ENCODE assay signal across 8 cellular contexts in the genomic region with DNA sequence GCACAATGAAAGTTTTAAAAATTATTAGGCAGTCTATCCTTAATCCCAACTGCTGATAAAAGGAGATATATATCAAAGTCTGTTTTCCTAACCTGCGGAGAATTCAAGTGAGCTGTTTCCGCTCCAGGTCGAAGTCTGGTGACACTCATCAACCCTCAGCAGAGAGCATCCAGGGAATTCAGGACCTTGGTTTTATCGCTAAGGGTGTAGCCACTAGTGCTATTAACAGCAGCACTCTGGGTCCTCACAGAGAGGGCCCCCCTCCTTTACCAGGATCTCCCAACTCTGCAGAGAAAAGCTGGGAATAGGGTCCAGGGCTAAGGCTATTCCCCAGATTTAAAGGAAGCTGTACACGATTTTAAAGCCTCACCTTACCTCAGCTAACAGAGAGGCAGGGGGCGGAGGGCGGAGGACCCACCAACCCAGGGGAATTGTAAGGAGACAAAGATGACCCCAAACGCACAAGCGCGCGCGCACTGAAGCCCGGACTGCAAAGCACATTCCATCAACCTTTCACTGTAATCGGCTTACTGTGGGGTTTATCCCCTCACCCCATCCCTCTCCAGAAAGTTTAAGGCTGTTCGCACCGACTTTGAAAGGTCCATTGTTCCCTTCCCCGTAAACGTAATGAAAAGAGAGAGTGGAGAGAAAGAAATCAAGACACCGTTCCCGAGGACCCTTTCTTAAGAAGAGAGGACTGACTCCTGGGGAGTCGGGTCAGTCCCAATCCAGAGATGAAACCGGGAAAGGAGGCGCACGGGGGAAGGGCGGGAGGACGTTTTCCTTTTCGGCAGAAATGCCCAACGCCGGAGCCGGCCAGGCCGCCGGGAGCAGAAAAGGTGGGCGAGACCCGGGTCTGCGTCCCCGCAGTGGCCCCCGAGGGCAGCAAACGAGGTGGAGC. TPM values are rescaled to one million over a fixed set of nuclear protein-coding genes. Genes with fewer than 3 reads are reported as not detected.
DNase-seq lines count a peak whose midpoint lies in the region; FAIRE-seq and TF ChIP-seq lines count a peak whose summit lies in the region.

No MANE protein-coding gene starts in this region.

- H3K4me3 ChIP-seq in OCI-LY1 (ENCODE audit: low read depth, low read length, poor library complexity, severe bottlenecking): peak overlapping the region; percentile 69
- peak overlapping the region; percentile 73 for H3K4me3 ChIP-seq in bronchial epithelial cell (ENCODE audit: low read depth, low read length)

- no peaks in the 10 kb centered on the region for H4K20me1 ChIP-seq in OCI-LY1 (ENCODE audit: insufficient read depth, low read length)

- H3K4me2 ChIP-seq in OCI-LY1 (ENCODE audit: low read length): peak overlapping the region; percentile 75

- peaks cover 12% of the 10 kb centered on the region for H3K4me1 ChIP-seq in OCI-LY1 (ENCODE audit: insufficient read depth, low read length, severe bottlenecking)

- H3K36me3 ChIP-seq in OCI-LY1 (ENCODE audit: insufficient read depth, low read length): no peaks in the 10 kb centered on the region
- H3K36me3 ChIP-seq in bronchial epithelial cell (ENCODE audit: control insufficient read depth, insufficient read depth, low read length): no peaks in the 10 kb centered on the region

- no peaks in the 10 kb centered on the region for H3F3A ChIP-seq in OCI-LY1 (ENCODE audit: insufficient read depth, low read length)

- FAIRE-seq in bronchial epithelial cell (lab: Jason Lieb, UNC): no peak

- H2AFZ ChIP-seq in OCI-LY1 (ENCODE audit: low read length): no peak overlapping the region

- no peak overlapping the region for H3K9ac ChIP-seq in OCI-LY1 (ENCODE audit: low read length)

- DNase-seq in Daoy (ENCODE audit: low read depth): peak; percentile 34
- no peak for DNase-seq in bronchial epithelial cell (ENCODE audit: low read depth)
- DNase-seq in left kidney (ENCODE audit: low read depth, low spot score): peak; percentile 70
- DNase-seq in superior temporal gyrus (ENCODE audit: extremely low spot score): peak; percentile 38
- DNase-seq in activated CD4-positive, CD25-positive, alpha-beta regulatory T cell (lab: John Stamatoyannopoulos, UW): no peak
- no peak for DNase-seq in cortex of kidney (lab: John Stamatoyannopoulos, UW)
- DNase-seq in putamen (ENCODE audit: low spot score): no peak

- H3K9me3 ChIP-seq in OCI-LY1 (ENCODE audit: low read length): no peaks in the 10 kb centered on the region

- TF ChIP-seq CTCF in OCI-LY1 (IDR thresholded peaks at IDR 0.05; ENCODE audit: low read length) (no peak), bronchial epithelial cell (IDR thresholded peaks at IDR 0.05; ENCODE audit: insufficient read depth, low read length, severe bottlenecking) (no peak)

- H3K27ac ChIP-seq in OCI-LY1 (ENCODE audit: low read depth, low read length, poor library complexity, severe bottlenecking): no peak overlapping the region

- no peaks in the 10 kb centered on the region for H3K9me2 ChIP-seq in OCI-LY1 (ENCODE audit: low read depth, low read length)

- no peaks in the 10 kb centered on the region for H3K79me2 ChIP-seq in OCI-LY1 (ENCODE audit: insufficient read depth, low read length)

- H3K27me3 ChIP-seq in OCI-LY1 (ENCODE audit: insufficient read depth, low read length): no peaks in the 10 kb centered on the region
- H3K27me3 ChIP-seq in bronchial epithelial cell (ENCODE audit: control insufficient read depth, insufficient read depth, low read length): no peaks in the 10 kb centered on the region

RNA-seq across cellular contexts. Expression of gene CEMIP2, which starts 0.6 kb away (rescaled TPM):
- 7.5 and 21.5 TPM in 2 replicates for total RNA-seq in Daoy (2014; rRNA removed; shearing (Covaris generic))
- total RNA-seq in bronchial epithelial cell: 37.6 and 58.8 TPM in 2 replicates

Comparison
In these comparisons a context has a peak if more than half of its experiments do, and no peak if none do; other contexts are left out.
1. DNase-seq: peak in Daoy (single experiment), left kidney (single experiment) and superior temporal gyrus (single experiment); none in bronchial epithelial cell (single experiment), activated CD4-positive, CD25-positive, alpha-beta regulatory T cell (0 of 4), cortex of kidney (single experiment) and putamen (single experiment).